In genomic region chr9:132622144-132622543, GRCh38 we compare ENCODE assay signal across 19 cellular contexts. TPM values are rescaled to one million over a fixed set of nuclear protein-coding genes. Genes with fewer than 3 reads are reported as not detected.
DNase-seq lines count a peak whose midpoint lies in the region; ATAC-seq and TF ChIP-seq lines count a peak whose summit lies in the region.
"Had no signal": no experiment of that assay in that cellular context is flagged by ENCODE, and none has a peak within 500 bp of the region (broad histone marks: within the 10 kb centered on the region; RNA-seq: fewer than 3 reads in every experiment).

No MANE protein-coding gene starts in this region.

- peaks cover 21% of the 10 kb centered on the region for H3K36me3 Mint-ChIP-seq in activated CD8-positive, alpha-beta T cell treated with anti-CD3 and anti-CD28 coated beads, Interleukin-2, amount 10 ng/mL, durations not matched to agents 7 days and 5 days (ENCODE audit: low read depth)

- no peaks in the 10 kb centered on the region for H3K27me3 Mint-ChIP-seq in activated CD8-positive, alpha-beta T cell treated with anti-CD3 and anti-CD28 coated beads, Interleukin-2, amount 10 ng/mL, durations not matched to agents 7 days and 5 days (ENCODE audit: low read depth)
- H3K27me3 Mint-ChIP-seq: activated B cell treated with CpG ODN at 0.5 μM for 24 hours; activated naive CD4-positive, alpha-beta T cell treated with anti-CD3 and anti-CD28 coated beads, Interleukin-2, amount 50 U/mL, for 24 hours had no signal

- no peak overlapping the region for H3K27ac Mint-ChIP-seq in activated CD8-positive, alpha-beta T cell treated with anti-CD3 and anti-CD28 coated beads, Interleukin-2, amount 10 ng/mL, durations not matched to agents 7 days and 5 days
- H3K27ac Mint-ChIP-seq: activated B cell treated with CpG ODN at 0.5 μM for 24 hours; activated naive CD4-positive, alpha-beta T cell treated with anti-CD3 and anti-CD28 coated beads, Interleukin-2, amount 50 U/mL, for 24 hours had no signal

- H3K9me3 ChIP-seq in AG04450 (ENCODE audit: control insufficient read depth, insufficient read depth, low read length): no peaks in the 10 kb centered on the region

- H3K27ac ChIP-seq in AG04450 (ENCODE audit: low read depth, low read length): peak overlapping the region; percentile 11
- H3K27ac ChIP-seq in coronary artery: no peak overlapping the region

- POLR2A ChIA-PET in AG04450 (lab: Yijun Ruan, JAX): no interaction called here
- POLR2A ChIA-PET in activated CD8-positive, alpha-beta T cell treated with anti-CD3 and anti-CD28 coated beads, Interleukin-2, amount 10 ng/mL, durations not matched to agents 7 days and 5 days (lab: Charles Lee): no interaction called here

- intact Hi-C loops in left colon (cut with DNase I, micrococcal nuclease): no loop called here

- TF ChIP-seq CTCF in AG04450 (IDR thresholded peaks at IDR 0.05; ENCODE audit: low read depth, low read length): no peak
- TF ChIP-seq CTCF in astrocyte of the spinal cord (IDR thresholded peaks at IDR 0.05; ENCODE audit: low read depth, low read length): no peak
- no peak for TF ChIP-seq CTCF in coronary artery (IDR thresholded peaks at IDR 0.05)

- H3K4me3 Mint-ChIP-seq in activated CD8-positive, alpha-beta T cell treated with anti-CD3 and anti-CD28 coated beads, Interleukin-2, amount 10 ng/mL, durations not matched to agents 7 days and 5 days: no peak overlapping the region
- H3K4me3 Mint-ChIP-seq: activated B cell treated with CpG ODN at 0.5 μM for 24 hours; activated naive CD4-positive, alpha-beta T cell treated with anti-CD3 and anti-CD28 coated beads, Interleukin-2, amount 50 U/mL, for 24 hours had no signal

- H3K4me1 Mint-ChIP-seq in activated CD8-positive, alpha-beta T cell treated with anti-CD3 and anti-CD28 coated beads, Interleukin-2, amount 10 ng/mL, durations not matched to agents 7 days and 5 days (ENCODE audit: low read depth): no peaks in the 10 kb centered on the region
- H3K4me1 Mint-ChIP-seq: activated B cell treated with CpG ODN at 0.5 μM for 24 hours; activated naive CD4-positive, alpha-beta T cell treated with anti-CD3 and anti-CD28 coated beads, Interleukin-2, amount 50 U/mL, for 24 hours had no signal

- CTCF ChIA-PET in AG04450 (lab: Charles Lee): interaction anchor here (0.6 to 0.7 kb wide), 3 partner anchors 30 to 241 kb away, joined by 3 to 4 read pairs (median 4); no protein-coding TSS in a partner anchor
- CTCF ChIA-PET in activated CD8-positive, alpha-beta T cell treated with anti-CD3 and anti-CD28 coated beads, Interleukin-2, amount 10 ng/mL, durations not matched to agents 7 days and 5 days (lab: Charles Lee): interaction anchor here (1.0 kb wide), 1 partner anchor 22 kb away, joined by 5 read pairs; no protein-coding TSS in a partner anchor

- no peaks in the 10 kb centered on the region for H3K27me3 ChIP-seq in AG04450 (ENCODE audit: control insufficient read depth, insufficient read depth, low read length)

- ATAC-seq in left colon: peak; percentile 46
- ATAC-seq in GM21619 (IDR thresholded peaks at IDR 0.05; ENCODE audit: unreplicated experiment): no peak
- ATAC-seq in activated CD8-positive, alpha-beta T cell treated with anti-CD3 and anti-CD28 coated beads, Interleukin-2, amount 10 ng/mL, durations not matched to agents 7 days and 5 days: no peak

- no peak for DNase-seq in AG04450 (ENCODE audit: low read depth, low spot score)
- DNase-seq in HT1080 (ENCODE audit: low read depth): peak; percentile 35
- DNase-seq in astrocyte of the spinal cord (ENCODE audit: low read depth, low spot score): peak; percentile 14
- DNase-seq in left colon: peak in 1 of 2 donors; percentile 30
- no peak for DNase-seq in NCI-H2227 (lab: John Stamatoyannopoulos, UW; ENCODE audit: unreplicated experiment)
- no peak for DNase-seq in coronary artery (ENCODE audit: low spot score)
- DNase-seq in activated CD8-positive, alpha-beta T cell treated with anti-CD3 and anti-CD28 coated beads, Interleukin-2, amount 10 ng/mL, durations not matched to agents 7 days and 5 days: no peak
- DNase-seq: activated B cell treated with CpG ODN at 0.5 μM for 24 hours; activated CD8-positive, alpha-beta memory T cell treated with anti-CD3 and anti-CD28 coated beads, Interleukin-2, amount 50 U/mL, for 4 hours; MM.1S; nucleus accumbens; SW 1271 had no signal

- in situ Hi-C loops in astrocyte of the spinal cord (cut with HindIII; ENCODE audit: low sequenced_read_pairs): no loop called here

- no peak overlapping the region for H3K4me3 ChIP-seq in AG04450 (ENCODE audit: low read depth, low read length)
- no peak overlapping the region for H3K4me3 ChIP-seq in astrocyte of the spinal cord (ENCODE audit: low read depth, low read length)
- no peak overlapping the region for H3K4me3 ChIP-seq in coronary artery

- no peaks in the 10 kb centered on the region for H3K9me3 Mint-ChIP-seq in activated CD8-positive, alpha-beta T cell treated with anti-CD3 and anti-CD28 coated beads, Interleukin-2, amount 10 ng/mL, durations not matched to agents 7 days and 5 days (ENCODE audit: insufficient read depth)
- H3K9me3 Mint-ChIP-seq: activated B cell treated with CpG ODN at 0.5 μM for 24 hours; activated naive CD4-positive, alpha-beta T cell treated with anti-CD3 and anti-CD28 coated beads, Interleukin-2, amount 50 U/mL, for 24 hours had no signal

RNA-seq across cellular contexts. Expression of gene BARHL1, which starts 39.7 kb away (rescaled TPM):
- polyA plus RNA-seq in AG04450 (2011; rRNA removed): not detected in 2 replicates
- polyA minus RNA-seq in AG04450 (2011; rRNA and poly(A)+ RNA removed): not detected in 2 replicates
- not detected in 2 replicates for total RNA-seq in HT1080 (2014; rRNA removed; shearing (Covaris generic))
- polyA plus RNA-seq in HT1080 (2015; cell fraction: cytosol; rRNA removed): not detected in 2 replicates
- not detected in 2 replicates for polyA plus RNA-seq in HT1080 (2015; cell fraction: nucleus; rRNA removed)
- total RNA-seq in left colon: not detected
- total RNA-seq in activated CD8-positive, alpha-beta T cell treated with anti-CD3 and anti-CD28 coated beads, Interleukin-2, amount 10 ng/mL, durations not matched to agents 7 days and 5 days: not detected
- total RNA-seq: activated B cell treated with CpG ODN at 0.5 μM for 24 hours, chondrocyte, mesenteric fat pad, NCI-H460, skeletal muscle tissue had no signal
- polyA plus RNA-seq: esophagus had no signal

RNA-seq across cellular contexts. Expression of gene DDX31, which starts 47.6 kb away (rescaled TPM):
- polyA plus RNA-seq in AG04450 (2011; rRNA removed): 11.8 and 12.2 TPM in 2 replicates
- 16.1 and 17.7 TPM in 2 replicates for polyA minus RNA-seq in AG04450 (2011; rRNA and poly(A)+ RNA removed)
- total RNA-seq in HT1080 (2014; rRNA removed; shearing (Covaris generic)): 22.0 and 26.1 TPM in 2 replicates
- 14.9 and 15.5 TPM in 2 replicates for polyA plus RNA-seq in HT1080 (2015; cell fraction: cytosol; rRNA removed)
- polyA plus RNA-seq in HT1080 (2015; cell fraction: nucleus; rRNA removed): 34.2 and 35.8 TPM in 2 replicates
- total RNA-seq in left colon: 10 to 100 TPM in 1 of 2 donors, 1 to 10 TPM in 1; 7.3 to 11.9 TPM
- total RNA-seq in activated CD8-positive, alpha-beta T cell treated with anti-CD3 and anti-CD28 coated beads, Interleukin-2, amount 10 ng/mL, durations not matched to agents 7 days and 5 days: 10 to 100 TPM; 12.6 to 13.2 TPM

RNA-seq across cellular contexts. Expression of gene GTF3C4, which starts 48.1 kb away (rescaled TPM):
- polyA plus RNA-seq in AG04450 (2011; rRNA removed): 6.9 and 7.7 TPM in 2 replicates
- polyA minus RNA-seq in AG04450 (2011; rRNA and poly(A)+ RNA removed): 9.3 and 11.3 TPM in 2 replicates
- total RNA-seq in HT1080 (2014; rRNA removed; shearing (Covaris generic)): 17.6 and 23.1 TPM in 2 replicates
- 11.8 and 13.9 TPM in 2 replicates for polyA plus RNA-seq in HT1080 (2015; cell fraction: cytosol; rRNA removed)
- polyA plus RNA-seq in HT1080 (2015; cell fraction: nucleus; rRNA removed): 13.3 and 13.7 TPM in 2 replicates
- 10 to 100 TPM; 10.6 to 10.8 TPM for total RNA-seq in left colon
- total RNA-seq in activated CD8-positive, alpha-beta T cell treated with anti-CD3 and anti-CD28 coated beads, Interleukin-2, amount 10 ng/mL, durations not matched to agents 7 days and 5 days: 10 to 100 TPM; 12.2 to 13.0 TPM

Comparison
In these comparisons a context has a peak if more than half of its experiments do, and no peak if none do; other contexts are left out.
1. DNase-seq: peak in HT1080 (single experiment) and astrocyte of the spinal cord (single experiment); none in AG04450 (single experiment), NCI-H2227 (single experiment), coronary artery (single experiment) and activated CD8-positive, alpha-beta T cell treated with anti-CD3 and anti-CD28 coated beads, Interleukin-2, amount 10 ng/mL, durations not matched to agents 7 days and 5 days (single experiment).